20 cellular contexts compared by ENCODE assay signal in genomic region chr2:216287251-216287650, GRCh38.
DNase-seq lines count a peak whose midpoint lies in the region; ATAC-seq and TF ChIP-seq lines count a peak whose summit lies in the region.
"Had no signal": no experiment of that assay in that cellular context is flagged by ENCODE, and none has a peak within 500 bp of the region (broad histone marks: within the 10 kb centered on the region; RNA-seq: fewer than 3 reads in every experiment).

No MANE protein-coding gene starts in this region.

- no peaks in the 10 kb centered on the region for H3K9me3 Mint-ChIP-seq in endothelial cell (ENCODE audit: unreplicated experiment)
- H3K9me3 Mint-ChIP-seq: activated CD4-positive, alpha-beta T cell treated with anti-CD3 and anti-CD28 coated beads, Interleukin-2, amount 10 ng/mL, durations not matched to agents 24 days and 14 days; activated naive CD8-positive, alpha-beta T cell treated with anti-CD3 and anti-CD28 coated beads, Interleukin-2, amount 50 U/mL, for 24 hours; activated T-cell treated with anti-CD3 and anti-CD28 coated beads, Interleukin-2, amount 50 U/mL, for 24 hours; naive B cell; stimulated activated naive B cell treated with anti-CD40 and anti-IgM and Interleukin-4, amounts not matched to agents 10 μg/mL and 1 μg/mL and 100 μg/mL, for 72 hours had no signal

- H3K4me3 ChIP-seq in osteoblast (ENCODE audit: insufficient read depth, low read length), result no peak overlapping the region
- H3K4me3 ChIP-seq: heart right ventricle had no signal

- DNase-seq in ELF-1 (ENCODE audit: low read depth, low spot score), result peak; percentile 75
- DNase-seq in NCI-H510A (lab: John Stamatoyannopoulos, UW), result peak; percentile 8
- no peak for DNase-seq in endothelial cell (ENCODE audit: low spot score)
- no peak for DNase-seq in osteoblast (ENCODE audit: insufficient read length, low spot score, missing footprints)
- DNase-seq: activated CD4-positive, alpha-beta T cell treated with anti-CD3 and anti-CD28 coated beads, Interleukin-2, amount 10 ng/mL, durations not matched to agents 24 days and 14 days; activated naive CD8-positive, alpha-beta T cell treated with anti-CD3 and anti-CD28 coated beads, Interleukin-2, amount 50 U/mL, for 24 hours; activated T-cell treated with anti-CD3 and anti-CD28 coated beads, Interleukin-2, amount 50 U/mL, for 24 hours; heart right ventricle; naive B cell; NCI-H1105; NCI-H345; retina; stimulated activated naive B cell treated with anti-CD40 and anti-IgM and Interleukin-4, amounts not matched to agents 10 μg/mL and 1 μg/mL and 100 μg/mL, for 72 hours; T-helper 1 cell had no signal

- peak overlapping the region; percentile 21 for H3K4me2 ChIP-seq in osteoblast (ENCODE audit: insufficient read depth, low read length)

- no peak for TF ChIP-seq CTCF in endothelial cell (IDR thresholded peaks at IDR 0.05; ENCODE audit: unreplicated experiment)
- TF ChIP-seq CTCF in osteoblast (IDR thresholded peaks at IDR 0.05; ENCODE audit: extremely low read depth, low read depth, low read length), result no peak

- peaks cover 36% of the 10 kb centered on the region for H3K4me1 Mint-ChIP-seq in endothelial cell (ENCODE audit: unreplicated experiment)
- H3K4me1 Mint-ChIP-seq: activated CD4-positive, alpha-beta T cell treated with anti-CD3 and anti-CD28 coated beads, Interleukin-2, amount 10 ng/mL, durations not matched to agents 24 days and 14 days; activated naive CD8-positive, alpha-beta T cell treated with anti-CD3 and anti-CD28 coated beads, Interleukin-2, amount 50 U/mL, for 24 hours; naive B cell; stimulated activated naive B cell treated with anti-CD40 and anti-IgM and Interleukin-4, amounts not matched to agents 10 μg/mL and 1 μg/mL and 100 μg/mL, for 72 hours had no signal

- no peak overlapping the region for H3K27ac ChIP-seq in osteoblast (ENCODE audit: low read depth, low read length)
- H3K27ac ChIP-seq: heart right ventricle had no signal

- H2AFZ ChIP-seq in osteoblast (ENCODE audit: low read length), result no peak overlapping the region

- no peaks in the 10 kb centered on the region for H3K9me3 ChIP-seq in osteoblast (ENCODE audit: low read depth, low read length)
- H3K9me3 ChIP-seq: Caco-2, heart right ventricle had no signal

- H3K27ac Mint-ChIP-seq in endothelial cell (ENCODE audit: unreplicated experiment), result peak overlapping the region; percentile 43
- H3K27ac Mint-ChIP-seq: activated CD4-positive, alpha-beta T cell treated with anti-CD3 and anti-CD28 coated beads, Interleukin-2, amount 10 ng/mL, durations not matched to agents 24 days and 14 days; activated naive CD8-positive, alpha-beta T cell treated with anti-CD3 and anti-CD28 coated beads, Interleukin-2, amount 50 U/mL, for 24 hours; activated T-cell treated with anti-CD3 and anti-CD28 coated beads, Interleukin-2, amount 50 U/mL, for 24 hours; naive B cell; stimulated activated naive B cell treated with anti-CD40 and anti-IgM and Interleukin-4, amounts not matched to agents 10 μg/mL and 1 μg/mL and 100 μg/mL, for 72 hours had no signal

- peaks cover 5% of the 10 kb centered on the region for H3K27me3 Mint-ChIP-seq in endothelial cell (ENCODE audit: unreplicated experiment)
- H3K27me3 Mint-ChIP-seq: activated CD4-positive, alpha-beta T cell treated with anti-CD3 and anti-CD28 coated beads, Interleukin-2, amount 10 ng/mL, durations not matched to agents 24 days and 14 days; activated naive CD8-positive, alpha-beta T cell treated with anti-CD3 and anti-CD28 coated beads, Interleukin-2, amount 50 U/mL, for 24 hours; activated T-cell treated with anti-CD3 and anti-CD28 coated beads, Interleukin-2, amount 50 U/mL, for 24 hours had no signal

- H3K4me3 Mint-ChIP-seq in endothelial cell (ENCODE audit: unreplicated experiment), result no peak overlapping the region
- H3K4me3 Mint-ChIP-seq: activated CD4-positive, alpha-beta T cell treated with anti-CD3 and anti-CD28 coated beads, Interleukin-2, amount 10 ng/mL, durations not matched to agents 24 days and 14 days; activated naive CD8-positive, alpha-beta T cell treated with anti-CD3 and anti-CD28 coated beads, Interleukin-2, amount 50 U/mL, for 24 hours; activated T-cell treated with anti-CD3 and anti-CD28 coated beads, Interleukin-2, amount 50 U/mL, for 24 hours; naive B cell; stimulated activated naive B cell treated with anti-CD40 and anti-IgM and Interleukin-4, amounts not matched to agents 10 μg/mL and 1 μg/mL and 100 μg/mL, for 72 hours had no signal

- ATAC-seq in SK-N-SH treated with all-trans-retinoic acid at 6 μM for 48 hours (no peak), GM19467 (IDR thresholded peaks at IDR 0.05; ENCODE audit: unreplicated experiment) (no peak), HG02763 (IDR thresholded peaks at IDR 0.05; ENCODE audit: unreplicated experiment) (no peak), HG03280 (IDR thresholded peaks at IDR 0.05; ENCODE audit: unreplicated experiment) (no peak)
- ATAC-seq: activated naive CD8-positive, alpha-beta T cell treated with anti-CD3 and anti-CD28 coated beads, Interleukin-2, amount 50 U/mL, for 24 hours; heart right ventricle; left lobe of liver; stimulated activated naive B cell treated with anti-CD40 and anti-IgM and Interleukin-4, amounts not matched to agents 10 μg/mL and 1 μg/mL and 100 μg/mL, for 72 hours had no signal

- no peaks in the 10 kb centered on the region for H3K36me3 Mint-ChIP-seq in endothelial cell (ENCODE audit: low read depth, unreplicated experiment)
- H3K36me3 Mint-ChIP-seq: naive B cell; stimulated activated naive B cell treated with anti-CD40 and anti-IgM and Interleukin-4, amounts not matched to agents 10 μg/mL and 1 μg/mL and 100 μg/mL, for 72 hours had no signal

- H3K36me3 ChIP-seq in osteoblast (ENCODE audit: insufficient read depth, low read length), result no peaks in the 10 kb centered on the region
- H3K36me3 ChIP-seq: heart right ventricle had no signal

- no peaks in the 10 kb centered on the region for H3K79me2 ChIP-seq in osteoblast (ENCODE audit: insufficient read depth, low read length)

- H3K4me1 ChIP-seq in osteoblast (ENCODE audit: insufficient read depth, low read length), result peaks cover 9% of the 10 kb centered on the region
- H3K4me1 ChIP-seq: Caco-2, heart right ventricle had no signal

- H3K27me3 ChIP-seq in osteoblast (ENCODE audit: insufficient read depth, low read length), result no peaks in the 10 kb centered on the region

- H4K20me1 ChIP-seq in osteoblast (ENCODE audit: insufficient read depth, low read length), result no peaks in the 10 kb centered on the region

TF ChIP-seq in SK-N-SH treated with all-trans-retinoic acid at 6 μM for 48 hours, 23 proteins besides CTCF, POLR2A, EP300 and RAD21 (continues in another document):
- no peak for TF ChIP-seq ESRRG (CRISPR knock-in tag; IDR thresholded peaks at IDR 0.05)
- TF ChIP-seq ZFP30 (CRISPR knock-in tag; IDR thresholded peaks at IDR 0.05), result no peak
- TF ChIP-seq POU6F1 (CRISPR knock-in tag; IDR thresholded peaks at IDR 0.05; ENCODE audit: borderline replicate concordance, low read depth), result no peak
- no peak for TF ChIP-seq PATZ1 (CRISPR knock-in tag; IDR thresholded peaks at IDR 0.05; ENCODE audit: borderline replicate concordance)
- no peak for TF ChIP-seq SNAI2 (CRISPR knock-in tag; IDR thresholded peaks at IDR 0.05)
- TF ChIP-seq ZNF8 (CRISPR knock-in tag; IDR thresholded peaks at IDR 0.05), result no peak
- TF ChIP-seq RARB (CRISPR knock-in tag; IDR thresholded peaks at IDR 0.05), result no peak
- no peak for TF ChIP-seq OSR1 (CRISPR knock-in tag; IDR thresholded peaks at IDR 0.05)
- no peak for TF ChIP-seq PPARA (CRISPR knock-in tag; IDR thresholded peaks at IDR 0.05; ENCODE audit: borderline replicate concordance)
- no peak for TF ChIP-seq ZNF565 (CRISPR knock-in tag; conservative IDR thresholded peaks at IDR 0.05; ENCODE audit: low read depth)
- TF ChIP-seq CSRNP3 (CRISPR knock-in tag; IDR thresholded peaks at IDR 0.05), result no peak

Comparison
In these comparisons a context has a peak if more than half of its experiments do, and no peak if none do; other contexts are left out.
1. DNase-seq: peak in ELF-1 (single experiment) and NCI-H510A (single experiment); none in endothelial cell (single experiment) and osteoblast (single experiment).